ENCODE assay signal across 8 cellular contexts in genomic region chr5:43191740-43192557, GRCh38. TPM values are rescaled to one million over a fixed set of nuclear protein-coding genes. Genes with fewer than 3 reads are reported as not detected.
DNase-seq lines count a peak whose midpoint lies in the region; ATAC-seq, FAIRE-seq and TF ChIP-seq lines count a peak whose summit lies in the region.

NIM1K (plus strand) TSS chr5:43192225; CDS start chr5:43245776, 53,551 bp downstream.

- intact Hi-C loops in Right ventricle myocardium inferior (cut with DNase I) (no loop called here), cardiac septum (cut with DNase I) (no loop called here), tibial artery (cut with DNase I; ENCODE audit: low total_unique reads) (no loop called here)

- H3K27me3 ChIP-seq in neural progenitor cell (peaks cover 49% of the 10 kb centered on the region), tibial artery (no peaks in the 10 kb centered on the region)

- H3K4me3 ChIP-seq in neural progenitor cell: peak within 1 kb of the TSS; percentile 70
- H3K4me3 ChIP-seq in tibial artery: peak within 1 kb of the TSS; percentile 49 to 70

- H4K20me1 ChIP-seq in neural progenitor cell (ENCODE audit: low read depth): peaks cover 8% of the 10 kb centered on the region

- H3K27ac Mint-ChIP-seq in neural progenitor cell: no peak within 1 kb of the TSS

- peaks cover 2% of the 10 kb centered on the region for H3K9me3 Mint-ChIP-seq in neural progenitor cell

- ATAC-seq in Right ventricle myocardium inferior (peak; percentile 92), HG02981 (IDR thresholded peaks at IDR 0.05; ENCODE audit: unreplicated experiment) (peak; percentile 66)

- H3F3A ChIP-seq in neural progenitor cell (ENCODE audit: low read depth): peaks cover 16% of the 10 kb centered on the region

- peak within 1 kb of the TSS; percentile 88 for H3K4me3 Mint-ChIP-seq in neural progenitor cell

- TF ChIP-seq CTCF in neural progenitor cell (IDR thresholded peaks at IDR 0.05) (no peak), tibial artery (IDR thresholded peaks at IDR 0.05) (no peak)

- H3K4me1 ChIP-seq in neural progenitor cell: peaks cover 26% of the 10 kb centered on the region
- peaks cover 0 to 28% (median 22%) of the 10 kb centered on the region in 4 donors for H3K4me1 ChIP-seq in tibial artery

- no peak within 1 kb of the TSS for H2AFZ ChIP-seq in neural progenitor cell (replicated peaks)

- peaks cover 25% of the 10 kb centered on the region for H3K4me1 Mint-ChIP-seq in neural progenitor cell

- no peaks in the 10 kb centered on the region for H3K79me2 ChIP-seq in neural progenitor cell (ENCODE audit: low read depth)

- DNase-seq in Right ventricle myocardium inferior (ENCODE audit: missing footprints): peak; percentile 84
- no peak for DNase-seq in cardiac septum (ENCODE audit: low spot score)
- DNase-seq in NCI-H748 (lab: John Stamatoyannopoulos, UW; ENCODE audit: unreplicated experiment): peak; percentile 92
- DNase-seq in activated gamma-delta T cell treated with Interleukin-2 at 50 U/mL for 16 hours: peak; percentile 6
- DNase-seq in frontal cortex (ENCODE audit: low spot score in 2 of 2): peak; percentile 69 to 72
- DNase-seq in neural progenitor cell (ENCODE audit: low spot score): peak; percentile 80
- DNase-seq in tibial artery: peak; percentile 38 to 77

- no peak for FAIRE-seq in frontal cortex (lab: Jason Lieb, UNC)

- H3K36me3 ChIP-seq in neural progenitor cell: no peaks in the 10 kb centered on the region
- H3K36me3 ChIP-seq in tibial artery: no peaks in the 10 kb centered on the region

- H3K9ac ChIP-seq in neural progenitor cell: no peak within 1 kb of the TSS

- peak within 1 kb of the TSS; percentile 99 for H3K4me2 ChIP-seq in neural progenitor cell

- H3K27ac ChIP-seq in neural progenitor cell (no peak within 1 kb of the TSS), tibial artery (peak within 1 kb of the TSS in 1 of 2 donors; percentile 6)

- H3K9me3 ChIP-seq in neural progenitor cell (ENCODE audit: low read depth): no peaks in the 10 kb centered on the region
- H3K9me3 ChIP-seq in tibial artery: no peaks in the 10 kb centered on the region

- H3K36me3 Mint-ChIP-seq in neural progenitor cell: no peaks in the 10 kb centered on the region

- H3K27me3 Mint-ChIP-seq in neural progenitor cell (ENCODE audit: insufficient read depth, low read depth): peaks cover 17% of the 10 kb centered on the region

RNA-seq across cellular contexts. Expression of gene NIM1K, which starts in this region (rescaled TPM):
- total RNA-seq in Right ventricle myocardium inferior (0.14 TPM), cardiac septum (0.08 TPM), frontal cortex (8.2 TPM), neural progenitor cell (ENCODE audit: low replicate concordance) (not detected in 2 replicates)

Comparison
In these comparisons a context has a peak if more than half of its experiments do, and no peak if none do; other contexts are left out.
1. Peak in DNase-seq and ATAC-seq in Right ventricle myocardium inferior; RNA of the gene not detected or under 1 TPM.
2. Peak in DNase-seq, H3K4me3 ChIP-seq and H3K4me2 ChIP-seq in neural progenitor cell; RNA of the gene not detected or under 1 TPM.